Comparison of ENCODE assay signal across 15 cellular contexts in genomic region chr2:38163006-38163405, GRCh38.
DNase-seq lines count a peak whose midpoint lies in the region; ATAC-seq and TF ChIP-seq lines count a peak whose summit lies in the region.
"Had no signal": no experiment of that assay in that cellular context is flagged by ENCODE, and none has a peak within 500 bp of the region (broad histone marks: within the 10 kb centered on the region; RNA-seq: fewer than 3 reads in every experiment).

No MANE protein-coding gene starts in this region.

- BruUV-seq in OCI-LY7 (replicated peaks; lab: Mats Ljungman, UMichigan), result no TSS peak

- TF ChIP-seq CTCF in GM12873 (IDR thresholded peaks at IDR 0.05; ENCODE audit: insufficient read depth, low read depth, low read length, missing control alignments) (peak; percentile 18), OCI-LY7 (conservative IDR thresholded peaks at IDR 0.05; ENCODE audit: low read length) (no peak; the same call in 1 of the 2 replicates)

- H3K4me2 ChIP-seq in OCI-LY7 (ENCODE audit: low read length), result no peak overlapping the region

- H3K4me3 ChIP-seq in OCI-LY7 (ENCODE audit: low read depth, low read length, poor library complexity, severe bottlenecking), result no peak overlapping the region
- H3K4me3 ChIP-seq: esophagus muscularis mucosa, left lung, SJSA1 had no signal

- DNase-seq in NCI-H2227 (lab: John Stamatoyannopoulos, UW; ENCODE audit: unreplicated experiment) (peak; percentile 11), NCI-H2227 treated with DMSO at 0.1 percent for 48 hours (lab: John Stamatoyannopoulos, UW) (no peak), OCI-LY7 (ENCODE audit: low spot score) (peak; percentile 18), left kidney (ENCODE audit: low read depth, low spot score) (peak; percentile 41), NCI-H2029 (lab: John Stamatoyannopoulos, UW) (no peak), NCI-H1048 (lab: John Stamatoyannopoulos, UW) (no peak)
- DNase-seq: IMR-90, left lung, MV-4-11, retina, T-helper 9 cell had no signal

- no peak overlapping the region for H3K27ac ChIP-seq in OCI-LY7 (ENCODE audit: low read depth, low read length, poor library complexity, severe bottlenecking)
- H3K27ac ChIP-seq: left lung, SJSA1 had no signal

- H3K79me2 ChIP-seq in OCI-LY7 (ENCODE audit: insufficient read depth, low read depth, low read length), result no peaks in the 10 kb centered on the region

- no peaks in the 10 kb centered on the region for H3K9me2 ChIP-seq in OCI-LY7 (ENCODE audit: insufficient read depth, low read length)

- no peak overlapping the region for H2AFZ ChIP-seq in OCI-LY7 (ENCODE audit: low read length)

- intact Hi-C loops in OCI-LY7 (cut with micrococcal nuclease; ENCODE audit: unreplicated experiment), result loop anchor here (5.0 kb wide), 1 partner anchor 109 kb away; no protein-coding TSS in a partner anchor

- no peaks in the 10 kb centered on the region for H3K9me3 ChIP-seq in OCI-LY7 (ENCODE audit: low read length)
- H3K9me3 ChIP-seq: esophagus muscularis mucosa, left lung, SJSA1 had no signal

- H3K36me3 ChIP-seq in OCI-LY7 (ENCODE audit: insufficient read depth, low read length), result no peaks in the 10 kb centered on the region
- H3K36me3 ChIP-seq: esophagus muscularis mucosa, left lung, SJSA1 had no signal

- ATAC-seq in HG02623 (IDR thresholded peaks at IDR 0.05; ENCODE audit: unreplicated experiment), result no peak
- ATAC-seq: left lung had no signal

- CTCF ChIA-PET in OCI-LY7 (lab: Charles Lee; ENCODE audit: unreplicated experiment), result no interaction called here

- no peaks in the 10 kb centered on the region for H4K20me1 ChIP-seq in OCI-LY7 (ENCODE audit: insufficient read depth, low read length)

- POLR2A ChIA-PET in OCI-LY7 (lab: Charles Lee), result interaction anchor here (0.6 kb wide), 1 partner anchor 44 kb away, joined by 5 read pairs; no protein-coding TSS in a partner anchor

- no peaks in the 10 kb centered on the region for H3K4me1 ChIP-seq in OCI-LY7 (ENCODE audit: insufficient read depth, low read length, poor library complexity, severe bottlenecking)

Comparison
In these comparisons a context has a peak if more than half of its experiments do, and no peak if none do; other contexts are left out.
1. DNase-seq: peak in NCI-H2227 (single experiment), OCI-LY7 (single experiment) and left kidney (single experiment); none in NCI-H2227 treated with DMSO at 0.1 percent for 48 hours (single experiment), NCI-H2029 (single experiment) and NCI-H1048 (single experiment).